ENCODE assay signal across 1 cellular context in the genomic region with DNA sequence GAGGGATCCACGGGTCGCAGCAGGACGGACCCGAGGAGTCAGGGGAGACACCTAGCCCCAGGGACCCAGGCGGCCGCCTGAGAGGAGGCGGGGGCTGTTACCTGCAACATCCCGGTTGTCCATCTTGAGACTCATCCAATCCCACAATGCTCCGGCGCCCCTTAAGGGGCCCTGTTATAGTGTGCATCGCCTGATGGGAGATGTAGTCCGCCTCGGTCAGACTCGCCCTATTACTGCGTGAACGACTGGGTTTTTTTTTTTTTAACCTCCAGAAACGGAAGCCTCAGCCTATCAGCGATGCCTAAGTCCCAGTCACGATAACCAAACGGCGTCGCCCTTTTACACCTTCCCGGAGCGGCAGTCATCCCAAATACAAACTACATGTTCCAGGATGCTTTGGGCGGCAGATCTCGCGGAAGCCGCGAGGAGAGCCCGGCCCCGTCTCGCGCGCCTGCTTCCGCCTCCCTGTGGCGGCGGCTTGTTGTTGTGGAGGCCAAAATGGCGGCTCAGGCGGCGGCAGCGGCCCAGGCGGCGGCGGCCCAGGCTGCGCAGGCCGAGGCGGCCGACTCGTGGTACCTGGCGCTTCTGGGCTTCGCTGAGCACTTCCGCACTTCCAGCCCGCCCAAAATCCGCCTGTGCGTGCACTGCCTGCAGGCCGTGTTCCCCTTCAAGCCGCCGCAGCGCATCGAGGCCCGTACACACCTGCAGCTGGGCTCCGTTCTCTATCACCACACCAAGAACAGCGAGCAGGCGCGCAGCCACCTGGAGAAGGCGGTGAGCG.
A peak's percentile ranks its signal among the peaks of the same experiment; 100 is the strongest.
TF ChIP-seq lines count a peak whose summit lies in the region.

A gene with protein sequence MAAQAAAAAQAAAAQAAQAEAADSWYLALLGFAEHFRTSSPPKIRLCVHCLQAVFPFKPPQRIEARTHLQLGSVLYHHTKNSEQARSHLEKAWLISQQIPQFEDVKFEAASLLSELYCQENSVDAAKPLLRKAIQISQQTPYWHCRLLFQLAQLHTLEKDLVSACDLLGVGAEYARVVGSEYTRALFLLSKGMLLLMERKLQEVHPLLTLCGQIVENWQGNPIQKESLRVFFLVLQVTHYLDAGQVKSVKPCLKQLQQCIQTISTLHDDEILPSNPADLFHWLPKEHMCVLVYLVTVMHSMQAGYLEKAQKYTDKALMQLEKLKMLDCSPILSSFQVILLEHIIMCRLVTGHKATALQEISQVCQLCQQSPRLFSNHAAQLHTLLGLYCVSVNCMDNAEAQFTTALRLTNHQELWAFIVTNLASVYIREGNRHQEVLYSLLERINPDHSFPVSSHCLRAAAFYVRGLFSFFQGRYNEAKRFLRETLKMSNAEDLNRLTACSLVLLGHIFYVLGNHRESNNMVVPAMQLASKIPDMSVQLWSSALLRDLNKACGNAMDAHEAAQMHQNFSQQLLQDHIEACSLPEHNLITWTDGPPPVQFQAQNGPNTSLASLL (plus strand): TSS at position 468 of the 781 bp plus-strand sequence. CDS start 31 bp downstream, at position 499.
A gene with protein sequence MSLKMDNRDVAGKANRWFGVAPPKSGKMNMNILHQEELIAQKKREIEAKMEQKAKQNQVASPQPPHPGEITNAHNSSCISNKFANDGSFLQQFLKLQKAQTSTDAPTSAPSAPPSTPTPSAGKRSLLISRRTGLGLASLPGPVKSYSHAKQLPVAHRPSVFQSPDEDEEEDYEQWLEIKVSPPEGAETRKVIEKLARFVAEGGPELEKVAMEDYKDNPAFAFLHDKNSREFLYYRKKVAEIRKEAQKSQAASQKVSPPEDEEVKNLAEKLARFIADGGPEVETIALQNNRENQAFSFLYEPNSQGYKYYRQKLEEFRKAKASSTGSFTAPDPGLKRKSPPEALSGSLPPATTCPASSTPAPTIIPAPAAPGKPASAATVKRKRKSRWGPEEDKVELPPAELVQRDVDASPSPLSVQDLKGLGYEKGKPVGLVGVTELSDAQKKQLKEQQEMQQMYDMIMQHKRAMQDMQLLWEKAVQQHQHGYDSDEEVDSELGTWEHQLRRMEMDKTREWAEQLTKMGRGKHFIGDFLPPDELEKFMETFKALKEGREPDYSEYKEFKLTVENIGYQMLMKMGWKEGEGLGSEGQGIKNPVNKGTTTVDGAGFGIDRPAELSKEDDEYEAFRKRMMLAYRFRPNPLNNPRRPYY (minus strand): TSS at position 148 of the 781 bp plus-strand sequence. CDS start 13 bp downstream, at position 135.

TF ChIP-seq in WTC11, 78 proteins besides CTCF, POLR2A, EP300 and RAD21 (continued from another document and continues in another):
- TF ChIP-seq, protein P1, sequence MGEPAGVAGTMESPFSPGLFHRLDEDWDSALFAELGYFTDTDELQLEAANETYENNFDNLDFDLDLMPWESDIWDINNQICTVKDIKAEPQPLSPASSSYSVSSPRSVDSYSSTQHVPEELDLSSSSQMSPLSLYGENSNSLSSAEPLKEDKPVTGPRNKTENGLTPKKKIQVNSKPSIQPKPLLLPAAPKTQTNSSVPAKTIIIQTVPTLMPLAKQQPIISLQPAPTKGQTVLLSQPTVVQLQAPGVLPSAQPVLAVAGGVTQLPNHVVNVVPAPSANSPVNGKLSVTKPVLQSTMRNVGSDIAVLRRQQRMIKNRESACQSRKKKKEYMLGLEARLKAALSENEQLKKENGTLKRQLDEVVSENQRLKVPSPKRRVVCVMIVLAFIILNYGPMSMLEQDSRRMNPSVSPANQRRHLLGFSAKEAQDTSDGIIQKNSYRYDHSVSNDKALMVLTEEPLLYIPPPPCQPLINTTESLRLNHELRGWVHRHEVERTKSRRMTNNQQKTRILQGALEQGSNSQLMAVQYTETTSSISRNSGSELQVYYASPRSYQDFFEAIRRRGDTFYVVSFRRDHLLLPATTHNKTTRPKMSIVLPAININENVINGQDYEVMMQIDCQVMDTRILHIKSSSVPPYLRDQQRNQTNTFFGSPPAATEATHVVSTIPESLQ (CRISPR knock-in tag; IDR thresholded peaks at IDR 0.05), result no peak
- TF ChIP-seq, protein P2, sequence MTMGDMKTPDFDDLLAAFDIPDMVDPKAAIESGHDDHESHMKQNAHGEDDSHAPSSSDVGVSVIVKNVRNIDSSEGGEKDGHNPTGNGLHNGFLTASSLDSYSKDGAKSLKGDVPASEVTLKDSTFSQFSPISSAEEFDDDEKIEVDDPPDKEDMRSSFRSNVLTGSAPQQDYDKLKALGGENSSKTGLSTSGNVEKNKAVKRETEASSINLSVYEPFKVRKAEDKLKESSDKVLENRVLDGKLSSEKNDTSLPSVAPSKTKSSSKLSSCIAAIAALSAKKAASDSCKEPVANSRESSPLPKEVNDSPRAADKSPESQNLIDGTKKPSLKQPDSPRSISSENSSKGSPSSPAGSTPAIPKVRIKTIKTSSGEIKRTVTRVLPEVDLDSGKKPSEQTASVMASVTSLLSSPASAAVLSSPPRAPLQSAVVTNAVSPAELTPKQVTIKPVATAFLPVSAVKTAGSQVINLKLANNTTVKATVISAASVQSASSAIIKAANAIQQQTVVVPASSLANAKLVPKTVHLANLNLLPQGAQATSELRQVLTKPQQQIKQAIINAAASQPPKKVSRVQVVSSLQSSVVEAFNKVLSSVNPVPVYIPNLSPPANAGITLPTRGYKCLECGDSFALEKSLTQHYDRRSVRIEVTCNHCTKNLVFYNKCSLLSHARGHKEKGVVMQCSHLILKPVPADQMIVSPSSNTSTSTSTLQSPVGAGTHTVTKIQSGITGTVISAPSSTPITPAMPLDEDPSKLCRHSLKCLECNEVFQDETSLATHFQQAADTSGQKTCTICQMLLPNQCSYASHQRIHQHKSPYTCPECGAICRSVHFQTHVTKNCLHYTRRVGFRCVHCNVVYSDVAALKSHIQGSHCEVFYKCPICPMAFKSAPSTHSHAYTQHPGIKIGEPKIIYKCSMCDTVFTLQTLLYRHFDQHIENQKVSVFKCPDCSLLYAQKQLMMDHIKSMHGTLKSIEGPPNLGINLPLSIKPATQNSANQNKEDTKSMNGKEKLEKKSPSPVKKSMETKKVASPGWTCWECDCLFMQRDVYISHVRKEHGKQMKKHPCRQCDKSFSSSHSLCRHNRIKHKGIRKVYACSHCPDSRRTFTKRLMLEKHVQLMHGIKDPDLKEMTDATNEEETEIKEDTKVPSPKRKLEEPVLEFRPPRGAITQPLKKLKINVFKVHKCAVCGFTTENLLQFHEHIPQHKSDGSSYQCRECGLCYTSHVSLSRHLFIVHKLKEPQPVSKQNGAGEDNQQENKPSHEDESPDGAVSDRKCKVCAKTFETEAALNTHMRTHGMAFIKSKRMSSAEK (CRISPR knock-in tag; IDR thresholded peaks at IDR 0.05; ENCODE audit: borderline replicate concordance), result no peak
- TF ChIP-seq SMAD4 (CRISPR knock-in tag; IDR thresholded peaks at IDR 0.05), result peak; percentile 74
- TF ChIP-seq, protein P3, sequence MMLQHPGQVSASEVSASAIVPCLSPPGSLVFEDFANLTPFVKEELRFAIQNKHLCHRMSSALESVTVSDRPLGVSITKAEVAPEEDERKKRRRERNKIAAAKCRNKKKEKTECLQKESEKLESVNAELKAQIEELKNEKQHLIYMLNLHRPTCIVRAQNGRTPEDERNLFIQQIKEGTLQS (CRISPR knock-in tag; conservative IDR thresholded peaks at IDR 0.05), result no peak
- no peak for TF ChIP-seq JAZF1 (CRISPR knock-in tag; IDR thresholded peaks at IDR 0.05)
- TF ChIP-seq NFE2L1 (CRISPR knock-in tag; IDR thresholded peaks at IDR 0.05), result peak; percentile 62; the same call in 1 of the 2 replicates
- peak; percentile 50; the same call in 1 of the 2 replicates for TF ChIP-seq TEAD4 (CRISPR knock-in tag; IDR thresholded peaks at IDR 0.05)
- no peak for TF ChIP-seq ZNF396 (CRISPR knock-in tag; IDR thresholded peaks at IDR 0.05; ENCODE audit: borderline replicate concordance)
- no peak for TF ChIP-seq GTF2I (CRISPR knock-in tag; conservative IDR thresholded peaks at IDR 0.05)
- peak; percentile 35; the same call in 1 of the 2 replicates for TF ChIP-seq SMAD3 (CRISPR knock-in tag; IDR thresholded peaks at IDR 0.05; ENCODE audit: borderline replicate concordance)
- TF ChIP-seq, protein P4, sequence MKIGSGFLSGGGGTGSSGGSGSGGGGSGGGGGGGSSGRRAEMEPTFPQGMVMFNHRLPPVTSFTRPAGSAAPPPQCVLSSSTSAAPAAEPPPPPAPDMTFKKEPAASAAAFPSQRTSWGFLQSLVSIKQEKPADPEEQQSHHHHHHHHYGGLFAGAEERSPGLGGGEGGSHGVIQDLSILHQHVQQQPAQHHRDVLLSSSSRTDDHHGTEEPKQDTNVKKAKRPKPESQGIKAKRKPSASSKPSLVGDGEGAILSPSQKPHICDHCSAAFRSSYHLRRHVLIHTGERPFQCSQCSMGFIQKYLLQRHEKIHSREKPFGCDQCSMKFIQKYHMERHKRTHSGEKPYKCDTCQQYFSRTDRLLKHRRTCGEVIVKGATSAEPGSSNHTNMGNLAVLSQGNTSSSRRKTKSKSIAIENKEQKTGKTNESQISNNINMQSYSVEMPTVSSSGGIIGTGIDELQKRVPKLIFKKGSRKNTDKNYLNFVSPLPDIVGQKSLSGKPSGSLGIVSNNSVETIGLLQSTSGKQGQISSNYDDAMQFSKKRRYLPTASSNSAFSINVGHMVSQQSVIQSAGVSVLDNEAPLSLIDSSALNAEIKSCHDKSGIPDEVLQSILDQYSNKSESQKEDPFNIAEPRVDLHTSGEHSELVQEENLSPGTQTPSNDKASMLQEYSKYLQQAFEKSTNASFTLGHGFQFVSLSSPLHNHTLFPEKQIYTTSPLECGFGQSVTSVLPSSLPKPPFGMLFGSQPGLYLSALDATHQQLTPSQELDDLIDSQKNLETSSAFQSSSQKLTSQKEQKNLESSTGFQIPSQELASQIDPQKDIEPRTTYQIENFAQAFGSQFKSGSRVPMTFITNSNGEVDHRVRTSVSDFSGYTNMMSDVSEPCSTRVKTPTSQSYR (CRISPR knock-in tag; IDR thresholded peaks at IDR 0.05), result no peak
- TF ChIP-seq, protein P5, sequence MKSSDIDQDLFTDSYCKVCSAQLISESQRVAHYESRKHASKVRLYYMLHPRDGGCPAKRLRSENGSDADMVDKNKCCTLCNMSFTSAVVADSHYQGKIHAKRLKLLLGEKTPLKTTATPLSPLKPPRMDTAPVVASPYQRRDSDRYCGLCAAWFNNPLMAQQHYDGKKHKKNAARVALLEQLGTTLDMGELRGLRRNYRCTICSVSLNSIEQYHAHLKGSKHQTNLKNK (CRISPR knock-in tag; IDR thresholded peaks at IDR 0.05), result no peak
- TF ChIP-seq TP53 (CRISPR knock-in tag; IDR thresholded peaks at IDR 0.05), result no peak
- no peak for TF ChIP-seq EMX1 (CRISPR knock-in tag; IDR thresholded peaks at IDR 0.05)
- TF ChIP-seq, protein P6, sequence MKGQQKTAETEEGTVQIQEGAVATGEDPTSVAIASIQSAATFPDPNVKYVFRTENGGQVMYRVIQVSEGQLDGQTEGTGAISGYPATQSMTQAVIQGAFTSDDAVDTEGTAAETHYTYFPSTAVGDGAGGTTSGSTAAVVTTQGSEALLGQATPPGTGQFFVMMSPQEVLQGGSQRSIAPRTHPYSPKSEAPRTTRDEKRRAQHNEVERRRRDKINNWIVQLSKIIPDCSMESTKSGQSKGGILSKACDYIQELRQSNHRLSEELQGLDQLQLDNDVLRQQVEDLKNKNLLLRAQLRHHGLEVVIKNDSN (CRISPR knock-in tag; IDR thresholded peaks at IDR 0.05), result peak; percentile 39; the same call in 1 of the 2 replicates
- TF ChIP-seq FOXJ3 (CRISPR knock-in tag; IDR thresholded peaks at IDR 0.05; ENCODE audit: borderline replicate concordance), result no peak
- TF ChIP-seq SOX15 (CRISPR knock-in tag; IDR thresholded peaks at IDR 0.05), result no peak
- no peak for TF ChIP-seq ZNF317 (CRISPR knock-in tag; IDR thresholded peaks at IDR 0.05; ENCODE audit: borderline replicate concordance, low read depth)
- TF ChIP-seq, protein P7, sequence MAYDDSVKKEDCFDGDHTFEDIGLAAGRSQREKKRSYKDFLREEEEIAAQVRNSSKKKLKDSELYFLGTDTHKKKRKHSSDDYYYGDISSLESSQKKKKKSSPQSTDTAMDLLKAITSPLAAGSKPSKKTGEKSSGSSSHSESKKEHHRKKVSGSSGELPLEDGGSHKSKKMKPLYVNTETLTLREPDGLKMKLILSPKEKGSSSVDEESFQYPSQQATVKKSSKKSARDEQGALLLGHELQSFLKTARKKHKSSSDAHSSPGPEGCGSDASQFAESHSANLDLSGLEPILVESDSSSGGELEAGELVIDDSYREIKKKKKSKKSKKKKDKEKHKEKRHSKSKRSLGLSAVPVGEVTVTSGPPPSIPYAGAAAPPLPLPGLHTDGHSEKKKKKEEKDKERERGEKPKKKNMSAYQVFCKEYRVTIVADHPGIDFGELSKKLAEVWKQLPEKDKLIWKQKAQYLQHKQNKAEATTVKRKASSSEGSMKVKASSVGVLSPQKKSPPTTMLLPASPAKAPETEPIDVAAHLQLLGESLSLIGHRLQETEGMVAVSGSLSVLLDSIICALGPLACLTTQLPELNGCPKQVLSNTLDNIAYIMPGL (CRISPR knock-in tag; IDR thresholded peaks at IDR 0.05), result peak; percentile 82; the same call in 1 of the 2 replicates
- TF ChIP-seq ZNF416 (CRISPR knock-in tag; IDR thresholded peaks at IDR 0.05), result no peak
- TF ChIP-seq ELF4 (CRISPR knock-in tag; IDR thresholded peaks at IDR 0.05; ENCODE audit: low read depth), result no peak
- TF ChIP-seq CBFB (CRISPR knock-in tag; IDR thresholded peaks at IDR 0.05; ENCODE audit: low read depth), result no peak
- TF ChIP-seq KAT7 (CRISPR knock-in tag; IDR thresholded peaks at IDR 0.05; ENCODE audit: borderline replicate concordance), result no peak
- TF ChIP-seq HMGA2 (CRISPR knock-in tag; IDR thresholded peaks at IDR 0.05), result no peak
- TF ChIP-seq RORB (CRISPR knock-in tag; IDR thresholded peaks at IDR 0.05), result no peak
- TF ChIP-seq, protein P8, sequence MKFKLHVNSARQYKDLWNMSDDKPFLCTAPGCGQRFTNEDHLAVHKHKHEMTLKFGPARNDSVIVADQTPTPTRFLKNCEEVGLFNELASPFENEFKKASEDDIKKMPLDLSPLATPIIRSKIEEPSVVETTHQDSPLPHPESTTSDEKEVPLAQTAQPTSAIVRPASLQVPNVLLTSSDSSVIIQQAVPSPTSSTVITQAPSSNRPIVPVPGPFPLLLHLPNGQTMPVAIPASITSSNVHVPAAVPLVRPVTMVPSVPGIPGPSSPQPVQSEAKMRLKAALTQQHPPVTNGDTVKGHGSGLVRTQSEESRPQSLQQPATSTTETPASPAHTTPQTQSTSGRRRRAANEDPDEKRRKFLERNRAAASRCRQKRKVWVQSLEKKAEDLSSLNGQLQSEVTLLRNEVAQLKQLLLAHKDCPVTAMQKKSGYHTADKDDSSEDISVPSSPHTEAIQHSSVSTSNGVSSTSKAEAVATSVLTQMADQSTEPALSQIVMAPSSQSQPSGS (CRISPR knock-in tag; IDR thresholded peaks at IDR 0.05; ENCODE audit: borderline replicate concordance, low read depth), result no peak
- no peak for TF ChIP-seq IRF2 (CRISPR knock-in tag; IDR thresholded peaks at IDR 0.05; ENCODE audit: borderline replicate concordance, low read depth)
- TF ChIP-seq, protein P9, sequence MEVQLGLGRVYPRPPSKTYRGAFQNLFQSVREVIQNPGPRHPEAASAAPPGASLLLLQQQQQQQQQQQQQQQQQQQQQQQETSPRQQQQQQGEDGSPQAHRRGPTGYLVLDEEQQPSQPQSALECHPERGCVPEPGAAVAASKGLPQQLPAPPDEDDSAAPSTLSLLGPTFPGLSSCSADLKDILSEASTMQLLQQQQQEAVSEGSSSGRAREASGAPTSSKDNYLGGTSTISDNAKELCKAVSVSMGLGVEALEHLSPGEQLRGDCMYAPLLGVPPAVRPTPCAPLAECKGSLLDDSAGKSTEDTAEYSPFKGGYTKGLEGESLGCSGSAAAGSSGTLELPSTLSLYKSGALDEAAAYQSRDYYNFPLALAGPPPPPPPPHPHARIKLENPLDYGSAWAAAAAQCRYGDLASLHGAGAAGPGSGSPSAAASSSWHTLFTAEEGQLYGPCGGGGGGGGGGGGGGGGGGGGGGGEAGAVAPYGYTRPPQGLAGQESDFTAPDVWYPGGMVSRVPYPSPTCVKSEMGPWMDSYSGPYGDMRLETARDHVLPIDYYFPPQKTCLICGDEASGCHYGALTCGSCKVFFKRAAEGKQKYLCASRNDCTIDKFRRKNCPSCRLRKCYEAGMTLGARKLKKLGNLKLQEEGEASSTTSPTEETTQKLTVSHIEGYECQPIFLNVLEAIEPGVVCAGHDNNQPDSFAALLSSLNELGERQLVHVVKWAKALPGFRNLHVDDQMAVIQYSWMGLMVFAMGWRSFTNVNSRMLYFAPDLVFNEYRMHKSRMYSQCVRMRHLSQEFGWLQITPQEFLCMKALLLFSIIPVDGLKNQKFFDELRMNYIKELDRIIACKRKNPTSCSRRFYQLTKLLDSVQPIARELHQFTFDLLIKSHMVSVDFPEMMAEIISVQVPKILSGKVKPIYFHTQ (CRISPR knock-in tag; IDR thresholded peaks at IDR 0.05), result no peak
- no peak for TF ChIP-seq RELA (CRISPR knock-in tag; IDR thresholded peaks at IDR 0.05; ENCODE audit: borderline replicate concordance)
